ENCODE assay signal across 8 cellular contexts in the genomic region with DNA sequence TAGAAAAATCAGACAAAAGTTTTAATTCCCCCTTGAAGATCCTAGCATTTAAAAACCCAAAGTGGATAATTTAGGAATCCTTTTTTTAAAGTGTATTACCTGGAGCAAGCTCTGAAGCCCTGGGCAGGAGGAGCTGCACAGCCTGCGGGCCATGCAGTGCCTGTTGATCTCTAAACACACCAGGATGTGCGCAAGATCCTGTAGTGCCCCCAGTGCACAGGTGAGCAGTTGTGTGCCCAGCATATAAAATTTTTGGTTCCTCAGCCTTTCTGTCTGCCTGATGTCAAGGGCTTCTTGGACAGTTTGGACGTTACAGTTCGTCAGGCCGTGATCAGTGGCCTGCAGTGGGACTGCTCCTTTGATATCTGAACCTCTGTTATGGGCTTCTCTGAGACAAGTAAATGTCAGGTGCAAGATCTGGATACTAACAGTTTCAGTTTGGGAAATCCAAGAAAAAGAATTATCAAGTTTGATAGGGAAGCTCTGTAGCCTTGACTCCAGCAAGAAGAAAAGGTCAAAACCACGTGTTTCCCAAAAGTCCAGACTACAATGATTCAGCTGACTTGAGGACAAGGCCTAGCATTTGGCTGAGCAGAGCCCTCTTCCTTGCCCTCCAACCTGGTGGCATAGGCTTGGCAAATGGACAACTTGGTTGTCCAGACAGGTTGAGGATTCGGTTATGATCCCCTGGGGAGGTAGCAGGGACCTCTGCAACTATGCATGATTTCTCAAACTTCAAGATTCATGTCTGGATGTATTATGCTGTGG. TPM values are rescaled to one million over a fixed set of nuclear protein-coding genes. Genes with fewer than 3 reads are reported as not detected.
DNase-seq lines count a peak whose midpoint lies in the region; ATAC-seq, FAIRE-seq and TF ChIP-seq lines count a peak whose summit lies in the region.

No MANE protein-coding gene starts in this region.

- TF ChIP-seq CTCF in nephron progenitor cell (IDR thresholded peaks at IDR 0.05), result no peak

- H3K4me3 Mint-ChIP-seq in nephron progenitor cell, result peak overlapping the region; percentile 100

- ATAC-seq in HG03520 (IDR thresholded peaks at IDR 0.05; ENCODE audit: unreplicated experiment), result peak; percentile 19

- H3K27me3 Mint-ChIP-seq in nephron progenitor cell (ENCODE audit: low read depth, poor library complexity), result peaks cover 7% of the 10 kb centered on the region

- peak overlapping the region; percentile 100 for H3K27ac Mint-ChIP-seq in nephron progenitor cell

- peaks cover 59% of the 10 kb centered on the region for H3K36me3 Mint-ChIP-seq in nephron progenitor cell (ENCODE audit: low read depth)

- no peak for TF ChIP-seq POLR2A in erythroblast (IDR thresholded peaks at IDR 0.05; ENCODE audit: low read length)

- DNase-seq in activated CD4-positive, CD25-positive, alpha-beta regulatory T cell (lab: John Stamatoyannopoulos, UW), result peak in 3 of 4 experiments; percentile 3
- DNase-seq in activated CD4-positive, CD25-positive, alpha-beta regulatory T cell treated with anti-CD3 and anti-CD28 coated beads, Interleukin-2, amount 50 U/mL, for 72 hours, result no peak
- DNase-seq in activated CD4-positive, alpha-beta T cell treated with anti-CD3 and anti-CD28 coated beads for 48 hours, result peak; percentile 43
- DNase-seq in erythroblast (lab: John Stamatoyannopoulos, UW), result peak; percentile 59 to 65
- DNase-seq in nephron progenitor cell, result peak; percentile 11
- no peak for DNase-seq in G401 (ENCODE audit: low spot score)
- DNase-seq in RCC 7860 (ENCODE audit: low spot score), result no peak

- H3K9me3 Mint-ChIP-seq in nephron progenitor cell, result no peaks in the 10 kb centered on the region

- FAIRE-seq in RCC 7860 (lab: Jason Lieb, UNC), result no peak

- in situ Hi-C loops in G401 (cut with HindIII; ENCODE audit: low sequenced_read_pairs), result no loop called here

- H3K4me1 Mint-ChIP-seq in nephron progenitor cell, result peaks cover 54% of the 10 kb centered on the region

RNA-seq across cellular contexts. Expression of gene ATXN7L3B, which starts 1.0 kb away (rescaled TPM):
- 35.4 and 44.1 TPM in 2 replicates for total RNA-seq in G401 (2014; rRNA removed; shearing (Covaris generic))

Comparison
In these comparisons a context has a peak if more than half of its experiments do, and no peak if none do; other contexts are left out.
1. DNase-seq: peak in activated CD4-positive, CD25-positive, alpha-beta regulatory T cell (3 of 4), activated CD4-positive, alpha-beta T cell treated with anti-CD3 and anti-CD28 coated beads for 48 hours (single experiment), erythroblast (2 of 2) and nephron progenitor cell (single experiment); none in activated CD4-positive, CD25-positive, alpha-beta regulatory T cell treated with anti-CD3 and anti-CD28 coated beads, Interleukin-2, amount 50 U/mL, for 72 hours (single experiment), G401 (single experiment) and RCC 7860 (single experiment).